Comparison of ENCODE assay signal across 16 cellular contexts in the genomic region with DNA sequence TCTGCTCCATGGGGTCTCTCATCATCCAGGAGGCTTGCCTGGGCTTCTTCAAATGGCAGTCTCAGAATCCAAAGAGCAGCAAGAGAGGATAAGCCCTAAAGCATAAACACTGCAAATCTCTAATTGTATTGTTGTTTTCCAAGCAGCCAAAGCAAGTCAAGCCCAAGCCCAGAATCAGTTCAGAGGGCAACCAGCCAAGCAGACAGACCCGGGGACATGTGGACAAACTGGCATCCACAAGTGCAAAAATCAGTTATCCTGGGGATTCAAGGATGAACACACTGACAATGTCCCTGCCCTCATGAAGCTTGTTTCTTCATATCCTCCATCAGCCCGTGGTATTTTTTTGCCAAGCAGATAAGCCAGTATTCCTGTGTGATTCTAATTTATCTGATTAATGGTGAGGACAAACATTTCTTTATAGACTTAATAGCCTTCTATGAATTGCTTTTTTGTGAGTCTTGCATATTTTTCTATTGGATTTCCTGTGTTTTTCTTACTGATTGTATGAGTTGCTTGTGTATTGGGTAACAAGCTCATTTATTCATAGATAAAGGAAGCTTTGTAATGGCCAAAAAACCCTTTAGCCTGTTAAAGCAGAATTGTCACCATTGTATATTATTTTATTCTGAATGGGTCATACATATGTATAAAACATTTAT.
DNase-seq lines count a peak whose midpoint lies in the region; ATAC-seq and TF ChIP-seq lines count a peak whose summit lies in the region.
"Had no signal": no experiment of that assay in that cellular context is flagged by ENCODE, and none has a peak within 500 bp of the region (broad histone marks: within the 10 kb centered on the region; RNA-seq: fewer than 3 reads in every experiment).

No MANE protein-coding gene starts in this region.

- H3K27ac Mint-ChIP-seq in nephron progenitor cell, result peak overlapping the region; percentile 41
- H3K27ac Mint-ChIP-seq: CD4-positive, CD25-positive, alpha-beta regulatory T cell; GM23338 had no signal

- TF ChIP-seq CTCF in nephron progenitor cell (IDR thresholded peaks at IDR 0.05), result no peak

- in situ Hi-C loops in SK-MEL-5 (cut with HindIII; ENCODE audit: low pct_unique_long_range_greater_than_20kb, low sequenced_read_pairs), result no loop called here

- H3K4me3 Mint-ChIP-seq in nephron progenitor cell, result no peak overlapping the region
- H3K4me3 Mint-ChIP-seq: CD4-positive, CD25-positive, alpha-beta regulatory T cell; GM23338 had no signal

- ATAC-seq in HG03045 (IDR thresholded peaks at IDR 0.05; ENCODE audit: unreplicated experiment), result no peak
- ATAC-seq: GM23338 had no signal

- no peaks in the 10 kb centered on the region for H3K36me3 Mint-ChIP-seq in nephron progenitor cell (ENCODE audit: low read depth)
- H3K36me3 Mint-ChIP-seq: CD4-positive, CD25-positive, alpha-beta regulatory T cell had no signal

- H3K4me1 Mint-ChIP-seq in nephron progenitor cell, result no peaks in the 10 kb centered on the region
- H3K4me1 Mint-ChIP-seq: CD4-positive, CD25-positive, alpha-beta regulatory T cell; GM23338 had no signal

- H3K9me3 Mint-ChIP-seq in nephron progenitor cell, result no peaks in the 10 kb centered on the region
- H3K9me3 Mint-ChIP-seq: GM23338 had no signal

- H3K27me3 Mint-ChIP-seq in nephron progenitor cell (ENCODE audit: low read depth, poor library complexity), result peaks cover 4% of the 10 kb centered on the region

- DNase-seq in SK-MEL-5 (ENCODE audit: low read depth, low spot score) (peak; percentile 58), foreskin melanocyte (peak; percentile 83), nephron progenitor cell (no peak), NCI-H2081 treated with DMSO at 0.1 percent for 48 hours (lab: John Stamatoyannopoulos, UW) (no peak), NCI-H2171 treated with DMSO at 0.1 percent for 48 hours (lab: John Stamatoyannopoulos, UW) (no peak), NCI-H2227 treated with DMSO at 0.1 percent for 48 hours (lab: John Stamatoyannopoulos, UW) (no peak)
- DNase-seq: ACHN; BE2C; C1 segment of cervical spinal cord; CD4-positive, CD25-positive, alpha-beta regulatory T cell; DMS153; DMS79; GDM1; HCEC 1CT had no signal

Comparison
In these comparisons a context has a peak if more than half of its experiments do, and no peak if none do; other contexts are left out.
1. DNase-seq: peak in SK-MEL-5 (single experiment) and foreskin melanocyte (single experiment); none in nephron progenitor cell (single experiment), NCI-H2081 treated with DMSO at 0.1 percent for 48 hours (single experiment), NCI-H2171 treated with DMSO at 0.1 percent for 48 hours (single experiment) and NCI-H2227 treated with DMSO at 0.1 percent for 48 hours (single experiment).